Comparison of ENCODE assay signal across 1 cellular context in genomic region chr17:28748852-28749515, GRCh38.
TF ChIP-seq lines count a peak whose summit lies in the region.

No MANE protein-coding gene starts in this region.

TF ChIP-seq in WTC11, 78 proteins besides CTCF, POLR2A, EP300 and RAD21:
- TF ChIP-seq PRDM15 (CRISPR knock-in tag; IDR thresholded peaks at IDR 0.05) = no peak
- TF ChIP-seq TEAD4 (CRISPR knock-in tag; IDR thresholded peaks at IDR 0.05) = no peak
- no peak for TF ChIP-seq RORB (CRISPR knock-in tag; IDR thresholded peaks at IDR 0.05)
